ENCODE assay signal across 21 cellular contexts in the genomic region with DNA sequence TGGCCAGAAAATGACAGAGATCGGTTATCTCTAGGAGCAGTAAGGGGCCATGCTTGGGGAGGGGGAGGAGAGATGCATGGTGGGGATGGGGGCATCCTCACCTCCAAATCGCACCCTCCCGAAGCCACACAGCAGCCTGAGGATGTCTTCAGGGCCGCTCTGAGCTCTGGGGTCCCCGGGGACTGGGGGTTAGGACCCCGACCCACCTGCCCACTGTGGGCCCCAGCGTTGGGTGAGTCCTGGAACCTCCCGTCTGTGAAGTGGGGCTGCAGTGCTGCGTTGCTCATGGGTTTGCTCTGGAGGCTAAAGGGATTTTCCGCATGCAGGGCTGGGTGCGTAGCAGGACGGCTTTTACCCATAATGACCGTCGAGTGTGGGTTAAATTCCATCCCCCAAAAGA.
DNase-seq lines count a peak whose midpoint lies in the region; ATAC-seq, FAIRE-seq and TF ChIP-seq lines count a peak whose summit lies in the region.
"Had no signal": no experiment of that assay in that cellular context is flagged by ENCODE, and none has a peak within 500 bp of the region (broad histone marks: within the 10 kb centered on the region; RNA-seq: fewer than 3 reads in every experiment).

No MANE protein-coding gene starts in this region.

- FAIRE-seq in H54 (lab: Jason Lieb, UNC), result no peak
- FAIRE-seq: A549, D721Med, GM12892, GM19239, H1, HepG2, HTR-8/SVneo had no signal

- WGBS in endodermal cell (ENCODE audit: insufficient coverage in 1 of 2, insufficient read length in 1 of 2), 2 experiments, result 94 to 100% methylated on average over 4 to 14 of the region's 14 CpGs

- no peaks in the 10 kb centered on the region for H3K36me3 ChIP-seq in endodermal cell (ENCODE audit: control insufficient read depth, insufficient read depth, low read length)
- H3K36me3 ChIP-seq: BE2C had no signal

- H3K4me1 ChIP-seq in endodermal cell (ENCODE audit: control insufficient read depth, insufficient read depth, low read length), result no peaks in the 10 kb centered on the region
- H3K4me1 ChIP-seq: A549, BE2C had no signal

- intact Hi-C loops in natural killer cell (cut with micrococcal nuclease), result no loop called here

- peaks cover 2 to 7% of the 10 kb centered on the region in 2 donors for H3K27me3 Mint-ChIP-seq in natural killer cell treated with Interleukin-12 subunit alpha and Interleukin-12 subunit beta and Interleukin-15 and Interleukin-18, amount 100 ng/mL, for 72 hours
- H3K27me3 Mint-ChIP-seq in natural killer cell (ENCODE audit: low read depth in 2 of 2) (peaks cover 0 to 5% of the 10 kb centered on the region in 2 donors), endodermal cell (ENCODE audit: insufficient read depth) (no peaks in the 10 kb centered on the region), osteocyte (ENCODE audit: unreplicated experiment) (no peaks in the 10 kb centered on the region)

- DNase-seq in natural killer cell treated with Interleukin-12 subunit alpha and Interleukin-12 subunit beta and Interleukin-15 and Interleukin-18, amount 100 ng/mL, for 72 hours (ENCODE audit: low spot score), result peak; percentile 34
- DNase-seq in natural killer cell (no peak), endodermal cell (peak; percentile 10), osteocyte (ENCODE audit: extremely low spot score, unreplicated experiment) (peak; percentile 64), H54 (ENCODE audit: insufficient read length, low spot score) (no peak)
- DNase-seq: BE2C, COR-L47, DND-41, GDM1, HCEC 1CT, HFFc6 had no signal

- H3K9me3 ChIP-seq in endodermal cell (ENCODE audit: control insufficient read depth, low read length), result peaks cover 6% of the 10 kb centered on the region

- no peak overlapping the region for H3K4me3 Mint-ChIP-seq in natural killer cell treated with Interleukin-12 subunit alpha and Interleukin-12 subunit beta and Interleukin-15 and Interleukin-18, amount 100 ng/mL, for 72 hours
- H3K4me3 Mint-ChIP-seq in natural killer cell, result no peak overlapping the region
- H3K4me3 Mint-ChIP-seq in endodermal cell, result no peak overlapping the region
- no peak overlapping the region for H3K4me3 Mint-ChIP-seq in osteocyte (ENCODE audit: unreplicated experiment)
- H3K4me3 Mint-ChIP-seq: CD14-positive monocyte; CD8-positive, alpha-beta T cell; HFFc6 had no signal

- H3K9ac ChIP-seq in endodermal cell (ENCODE audit: extremely low read depth, low read length, poor library complexity, severe bottlenecking), result no peak overlapping the region

- H3K4me1 Mint-ChIP-seq in natural killer cell treated with Interleukin-12 subunit alpha and Interleukin-12 subunit beta and Interleukin-15 and Interleukin-18, amount 100 ng/mL, for 72 hours (ENCODE audit: low read depth in 2 of 2), result no peaks in the 10 kb centered on the region
- H3K4me1 Mint-ChIP-seq in natural killer cell (no peaks in the 10 kb centered on the region), endodermal cell (no peaks in the 10 kb centered on the region), osteocyte (ENCODE audit: unreplicated experiment) (no peaks in the 10 kb centered on the region)
- H3K4me1 Mint-ChIP-seq: CD14-positive monocyte had no signal

- no peak for TF ChIP-seq POLR2A in H54 (IDR thresholded peaks at IDR 0.05; ENCODE audit: low read depth, low read length)

- H3K36me3 Mint-ChIP-seq in natural killer cell treated with Interleukin-12 subunit alpha and Interleukin-12 subunit beta and Interleukin-15 and Interleukin-18, amount 100 ng/mL, for 72 hours, result peaks cover 7% of the 10 kb centered on the region
- H3K36me3 Mint-ChIP-seq in natural killer cell (no peaks in the 10 kb centered on the region), endodermal cell (ENCODE audit: low read depth) (no peaks in the 10 kb centered on the region), osteocyte (ENCODE audit: unreplicated experiment) (no peaks in the 10 kb centered on the region)
- H3K36me3 Mint-ChIP-seq: CD14-positive monocyte; CD8-positive, alpha-beta T cell had no signal

- H3K27me3 ChIP-seq in endodermal cell (ENCODE audit: control insufficient read depth, insufficient read depth, low read length, poor library complexity, severe bottlenecking), result no peaks in the 10 kb centered on the region
- H3K27me3 ChIP-seq: BE2C had no signal

- ATAC-seq in natural killer cell treated with Interleukin-12 subunit alpha and Interleukin-12 subunit beta and Interleukin-15 and Interleukin-18, amount 100 ng/mL, for 72 hours, result no peak
- ATAC-seq in natural killer cell (no peak), GM21367 (IDR thresholded peaks at IDR 0.05; ENCODE audit: unreplicated experiment) (no peak)
- ATAC-seq: A549; CD8-positive, alpha-beta T cell; HepG2 had no signal

- no peak overlapping the region for H3K27ac Mint-ChIP-seq in natural killer cell treated with Interleukin-12 subunit alpha and Interleukin-12 subunit beta and Interleukin-15 and Interleukin-18, amount 100 ng/mL, for 72 hours
- H3K27ac Mint-ChIP-seq in natural killer cell (no peak overlapping the region), endodermal cell (no peak overlapping the region), osteocyte (ENCODE audit: unreplicated experiment) (no peak overlapping the region)
- H3K27ac Mint-ChIP-seq: CD14-positive monocyte; CD8-positive, alpha-beta T cell; HFFc6 had no signal

- no peak overlapping the region for H3K27ac ChIP-seq in endodermal cell (ENCODE audit: low read depth, low read length)
- H3K27ac ChIP-seq: A549 had no signal

- no peaks in the 10 kb centered on the region for H3K9me3 Mint-ChIP-seq in natural killer cell treated with Interleukin-12 subunit alpha and Interleukin-12 subunit beta and Interleukin-15 and Interleukin-18, amount 100 ng/mL, for 72 hours
- H3K9me3 Mint-ChIP-seq in natural killer cell, result peaks cover 0 to 4% of the 10 kb centered on the region in 2 donors
- H3K9me3 Mint-ChIP-seq in endodermal cell, result peaks cover 13% of the 10 kb centered on the region
- H3K9me3 Mint-ChIP-seq in osteocyte (ENCODE audit: unreplicated experiment), result peaks cover 16% of the 10 kb centered on the region

- no peak overlapping the region for H3K4me3 ChIP-seq in endodermal cell (ENCODE audit: low read length)
- H3K4me3 ChIP-seq: A549 had no signal

- TF ChIP-seq CTCF in natural killer cell (IDR thresholded peaks at IDR 0.05) (no peak), endodermal cell (conservative IDR thresholded peaks at IDR 0.05) (no peak), osteocyte (IDR thresholded peaks at IDR 0.05) (no peak)

Comparison
In these comparisons a context has a peak if more than half of its experiments do, and no peak if none do; other contexts are left out.
1. DNase-seq: peak in natural killer cell treated with Interleukin-12 subunit alpha and Interleukin-12 subunit beta and Interleukin-15 and Interleukin-18, amount 100 ng/mL, for 72 hours (single experiment), endodermal cell (single experiment) and osteocyte (single experiment); none in natural killer cell (single experiment) and H54 (single experiment).